ENCODE assay signal across 1 cellular context in genomic region chr14:68854421-68854820, GRCh38.
TF ChIP-seq lines count a peak whose summit lies in the region.

No MANE protein-coding gene starts in this region.

TF ChIP-seq in GM23338, 12 proteins besides CTCF, POLR2A, EP300 and RAD21 (continued from another document):
- no peak for TF ChIP-seq ZNF462 (CRISPR knock-in tag; IDR thresholded peaks at IDR 0.05)
- no peak for TF ChIP-seq JUNB (IDR thresholded peaks at IDR 0.05; ENCODE audit: unreplicated experiment)
- TF ChIP-seq EZH2 (IDR thresholded peaks at IDR 0.05; ENCODE audit: low read depth, unreplicated experiment) = no peak
- TF ChIP-seq, protein P1, sequence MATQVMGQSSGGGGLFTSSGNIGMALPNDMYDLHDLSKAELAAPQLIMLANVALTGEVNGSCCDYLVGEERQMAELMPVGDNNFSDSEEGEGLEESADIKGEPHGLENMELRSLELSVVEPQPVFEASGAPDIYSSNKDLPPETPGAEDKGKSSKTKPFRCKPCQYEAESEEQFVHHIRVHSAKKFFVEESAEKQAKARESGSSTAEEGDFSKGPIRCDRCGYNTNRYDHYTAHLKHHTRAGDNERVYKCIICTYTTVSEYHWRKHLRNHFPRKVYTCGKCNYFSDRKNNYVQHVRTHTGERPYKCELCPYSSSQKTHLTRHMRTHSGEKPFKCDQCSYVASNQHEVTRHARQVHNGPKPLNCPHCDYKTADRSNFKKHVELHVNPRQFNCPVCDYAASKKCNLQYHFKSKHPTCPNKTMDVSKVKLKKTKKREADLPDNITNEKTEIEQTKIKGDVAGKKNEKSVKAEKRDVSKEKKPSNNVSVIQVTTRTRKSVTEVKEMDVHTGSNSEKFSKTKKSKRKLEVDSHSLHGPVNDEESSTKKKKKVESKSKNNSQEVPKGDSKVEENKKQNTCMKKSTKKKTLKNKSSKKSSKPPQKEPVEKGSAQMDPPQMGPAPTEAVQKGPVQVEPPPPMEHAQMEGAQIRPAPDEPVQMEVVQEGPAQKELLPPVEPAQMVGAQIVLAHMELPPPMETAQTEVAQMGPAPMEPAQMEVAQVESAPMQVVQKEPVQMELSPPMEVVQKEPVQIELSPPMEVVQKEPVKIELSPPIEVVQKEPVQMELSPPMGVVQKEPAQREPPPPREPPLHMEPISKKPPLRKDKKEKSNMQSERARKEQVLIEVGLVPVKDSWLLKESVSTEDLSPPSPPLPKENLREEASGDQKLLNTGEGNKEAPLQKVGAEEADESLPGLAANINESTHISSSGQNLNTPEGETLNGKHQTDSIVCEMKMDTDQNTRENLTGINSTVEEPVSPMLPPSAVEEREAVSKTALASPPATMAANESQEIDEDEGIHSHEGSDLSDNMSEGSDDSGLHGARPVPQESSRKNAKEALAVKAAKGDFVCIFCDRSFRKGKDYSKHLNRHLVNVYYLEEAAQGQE (IDR thresholded peaks at IDR 0.05; ENCODE audit: unreplicated experiment) = no peak
- TF ChIP-seq POLR2AphosphoS5 (IDR thresholded peaks at IDR 0.05; ENCODE audit: low read depth) = no peak
- TF ChIP-seq EZH2phosphoT487 (IDR thresholded peaks at IDR 0.05; ENCODE audit: unreplicated experiment) = no peak
TF ChIP-seq in GM23338: peak in this region for 0.
